8 cellular contexts compared by ENCODE assay signal in genomic region chr3:157581951-157582633, GRCh38.
DNase-seq lines count a peak whose midpoint lies in the region; TF ChIP-seq lines count a peak whose summit lies in the region.
"Not testable (repeated sequence)": the region's sequence is repeated elsewhere in the genome, so short reads cannot be mapped to it uniquely, and the experiment has no call there.

No MANE protein-coding gene starts in this region.

- not testable (repeated sequence) for H3K4me1 Mint-ChIP-seq in osteocyte (ENCODE audit: unreplicated experiment)

- DNase-seq in AML-193 (lab: John Stamatoyannopoulos, UW) (peak; percentile 23 to 49), MV-4-11 (lab: John Stamatoyannopoulos, UW) (peak; percentile 10), NCI-H69 (lab: John Stamatoyannopoulos, UW) (peak; percentile 35), SK-MEL-5 (ENCODE audit: low read depth, low spot score) (peak; percentile 47), cardiac fibroblast (ENCODE audit: low read depth in 2 of 2) (peak in 1 of 2 donors; percentile 56), fibroblast of villous mesenchyme (ENCODE audit: low read depth) (peak; percentile 25)
- DNase-seq in GM13977 (ENCODE audit: low spot score); osteocyte (ENCODE audit: extremely low spot score, unreplicated experiment): not testable (repeated sequence)

- not testable (repeated sequence) for H3K4me3 ChIP-seq in cardiac fibroblast (replicated peaks in 1 of 2; ENCODE audit: low read depth in 2 of 2, low read length in 2 of 2); fibroblast of villous mesenchyme (ENCODE audit: low read depth, low read length)

- in situ Hi-C loops in GM13977 (cut with MboI; ENCODE audit: low pct_unique_long_range_greater_than_20kb, low sequenced_read_pairs, unreplicated experiment); SK-MEL-5 (cut with HindIII; ENCODE audit: low pct_unique_long_range_greater_than_20kb, low sequenced_read_pairs): not testable (repeated sequence)

- TF ChIP-seq CTCF in GM13977 (IDR thresholded peaks at IDR 0.05; ENCODE audit: extremely low read depth, insufficient read depth, missing control alignments) (peak; percentile 16), cardiac fibroblast (IDR thresholded peaks at IDR 0.05; ENCODE audit: low read depth, low read length) (peak; percentile 14), osteocyte (IDR thresholded peaks at IDR 0.05) (peak; percentile 36)
- TF ChIP-seq CTCF in fibroblast of villous mesenchyme (IDR thresholded peaks at IDR 0.05; ENCODE audit: insufficient read depth, low read depth, low read length), result not testable (repeated sequence)

- H3K9me3 Mint-ChIP-seq in osteocyte (ENCODE audit: unreplicated experiment), result not testable (repeated sequence)

- H3K27ac Mint-ChIP-seq in osteocyte (ENCODE audit: unreplicated experiment), result not testable (repeated sequence)

- H3K36me3 Mint-ChIP-seq in osteocyte (ENCODE audit: unreplicated experiment), result not testable (repeated sequence)

- H3K27me3 Mint-ChIP-seq in osteocyte (ENCODE audit: unreplicated experiment), result not testable (repeated sequence)

- H3K4me3 Mint-ChIP-seq in osteocyte (ENCODE audit: unreplicated experiment), result not testable (repeated sequence)
